Comparison of ENCODE assay signal across 19 cellular contexts in the genomic region with DNA sequence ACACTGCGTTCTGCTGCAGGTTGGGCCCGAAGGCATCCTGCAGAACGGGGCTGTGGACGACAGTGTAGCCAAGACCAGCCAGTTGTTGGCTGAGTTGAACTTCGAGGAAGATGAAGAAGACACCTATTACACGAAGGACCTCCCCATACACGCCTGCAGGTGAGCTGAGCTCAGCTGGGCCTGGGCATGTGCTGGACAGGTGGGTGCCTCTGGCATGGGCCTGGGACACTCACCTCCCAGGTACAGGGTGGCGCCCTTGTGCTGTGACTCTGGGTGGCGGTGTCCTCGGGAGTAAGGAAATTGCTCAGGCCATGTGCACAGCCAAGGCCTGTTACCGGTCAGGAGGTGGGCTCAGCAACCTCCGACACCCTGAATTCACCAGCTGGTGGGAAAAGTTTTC. TPM values are rescaled to one million over a fixed set of nuclear protein-coding genes. Genes with fewer than 3 reads are reported as not detected.
"Had no signal": no experiment of that assay in that cellular context is flagged by ENCODE, and none has a peak within 500 bp of the region (broad histone marks: within the 10 kb centered on the region; RNA-seq: fewer than 3 reads in every experiment).

No MANE protein-coding gene starts in this region.

- H3K36me3 Mint-ChIP-seq: natural killer cell had no signal

- H3K9me3 ChIP-seq: heart left ventricle, right atrium auricular region, suprapubic skin had no signal

- H3K27me3 Mint-ChIP-seq: activated naive CD4-positive, alpha-beta T cell treated with anti-CD3 and anti-CD28 coated beads, Interleukin-2, amount 10 ng/mL, durations not matched to agents 7 days and 5 days; progenitor cell of endocrine pancreas; stimulated activated naive CD8-positive, alpha-beta T cell treated with anti-CD3 and anti-CD28 coated beads, Interleukin-15, Interleukin-2, amounts not matched to agents 100 ng/mL and 50 ng/mL, for 24 hours; type B pancreatic cell had no signal

- H3K27me3 ChIP-seq: heart left ventricle, right atrium auricular region, suprapubic skin had no signal

- H3K4me3 ChIP-seq: heart left ventricle, right atrium auricular region, skin epidermis, suprapubic skin had no signal

- ATAC-seq: heart left ventricle, left colon, natural killer cell had no signal

- H3K4me3 Mint-ChIP-seq: activated naive CD4-positive, alpha-beta T cell treated with anti-CD3 and anti-CD28 coated beads, Interleukin-2, amount 10 ng/mL, durations not matched to agents 7 days and 5 days; natural killer cell; stimulated activated naive CD8-positive, alpha-beta T cell treated with anti-CD3 and anti-CD28 coated beads, Interleukin-15, Interleukin-2, amounts not matched to agents 100 ng/mL and 50 ng/mL, for 24 hours; type B pancreatic cell had no signal

- H3K9me3 Mint-ChIP-seq: activated naive CD4-positive, alpha-beta T cell treated with anti-CD3 and anti-CD28 coated beads, Interleukin-2, amount 10 ng/mL, durations not matched to agents 7 days and 5 days; activated T-helper 2 cell treated with anti-CD3 and anti-CD28 coated beads, Interferon-gamma antibody, Interleukin-2, Interleukin-4, amounts not matched to agents 10 μg/mL and 5 μg/mL and 100 μg/mL, durations not matched to agents 14 hours and 24 hours and 36 hours; immature natural killer cell; natural killer cell; stimulated activated naive CD8-positive, alpha-beta T cell treated with anti-CD3 and anti-CD28 coated beads, Interleukin-15, Interleukin-2, amounts not matched to agents 100 ng/mL and 50 ng/mL, for 24 hours; type B pancreatic cell had no signal

- H3K27ac Mint-ChIP-seq: activated naive CD4-positive, alpha-beta T cell treated with anti-CD3 and anti-CD28 coated beads, Interleukin-2, amount 10 ng/mL, durations not matched to agents 7 days and 5 days; activated T-helper 2 cell treated with anti-CD3 and anti-CD28 coated beads, Interferon-gamma antibody, Interleukin-2, Interleukin-4, amounts not matched to agents 10 μg/mL and 5 μg/mL and 100 μg/mL, durations not matched to agents 14 hours and 24 hours and 36 hours; progenitor cell of endocrine pancreas; type B pancreatic cell had no signal

- DNase-seq: activated CD4-positive, alpha-beta T cell treated with anti-CD3 and anti-CD28 coated beads for 1 hour; activated CD4-positive, alpha-beta T cell treated with anti-CD3 and anti-CD28 coated beads, Interleukin-2, amount 50 U/mL, for 4 hours; activated naive CD4-positive, alpha-beta T cell treated with anti-CD3 and anti-CD28 coated beads, Interleukin-2, amount 10 ng/mL, durations not matched to agents 7 days and 5 days; activated T-cell treated with anti-CD3 and anti-CD28 coated beads for 4 hours; immature natural killer cell; left colon; natural killer cell; occipital lobe; T-helper 9 cell had no signal

- H3K27ac ChIP-seq: right atrium auricular region had no signal

RNA-seq across cellular contexts. Expression of gene CERS1, which starts 50.0 kb away (rescaled TPM):
- total RNA-seq: natural killer cell had no signal
- polyA plus RNA-seq: immature natural killer cell had no signal

RNA-seq across cellular contexts. Expression of gene COMP, which starts 54.9 kb away (rescaled TPM):
- total RNA-seq: activated T-helper 2 cell treated with anti-CD3 and anti-CD28 coated beads, Interferon-gamma antibody, Interleukin-2, Interleukin-4, amounts not matched to agents 10 μg/mL and 5 μg/mL and 100 μg/mL, durations not matched to agents 14 hours and 24 hours and 36 hours; endothelial cell of umbilical vein; frontal cortex; left colon; natural killer cell; occipital lobe had no signal
- polyA plus RNA-seq: endothelial cell of umbilical vein, immature natural killer cell had no signal
